In genomic region chr3:195153121-195153520, GRCh38 we compare ENCODE assay signal across 11 cellular contexts.
DNase-seq lines count a peak whose midpoint lies in the region; ATAC-seq and TF ChIP-seq lines count a peak whose summit lies in the region.
"Had no signal": no experiment of that assay in that cellular context is flagged by ENCODE, and none has a peak within 500 bp of the region (broad histone marks: within the 10 kb centered on the region; RNA-seq: fewer than 3 reads in every experiment).

No MANE protein-coding gene starts in this region.

- no peak overlapping the region for H3K14ac ChIP-seq in trophoblast cell (ENCODE audit: low read length)

- no peaks in the 10 kb centered on the region for H3K27me3 ChIP-seq in trophoblast cell (ENCODE audit: insufficient read depth, low read length)

- no peak overlapping the region for H3K27ac ChIP-seq in trophoblast cell (ENCODE audit: low read depth, low read length)

- no peak overlapping the region for H3K23ac ChIP-seq in trophoblast cell (ENCODE audit: low read length)

- no peak overlapping the region for H3K4me3 ChIP-seq in trophoblast cell (ENCODE audit: low read depth, low read length)

- H2BK5ac ChIP-seq in trophoblast cell (ENCODE audit: low read depth, low read length, poor library complexity): no peak overlapping the region

- peak; percentile 62 for DNase-seq in D341Med (ENCODE audit: low spot score)
- DNase-seq in NCI-H2171 treated with DMSO at 0.1 percent for 48 hours (lab: John Stamatoyannopoulos, UW): peak; percentile 87
- DNase-seq in fibroblast of gingiva (ENCODE audit: low read depth): peak; percentile 38
- no peak for DNase-seq in trophoblast cell
- no peak for DNase-seq in NCI-H748 treated with DMSO at 0.1 percent for 48 hours (lab: John Stamatoyannopoulos, UW)
- no peak for DNase-seq in stimulated activated CD4-positive, alpha-beta T cell treated with anti-CD3 and anti-CD28 coated beads, Interleukin-15, amount 100 ng/mL, for 24 hours
- DNase-seq in GM10266 (ENCODE audit: extremely low spot score): no peak
- DNase-seq: RPMI8226; stimulated activated CD4-positive, alpha-beta T cell treated with anti-CD3 and anti-CD28 coated beads, Interleukin-2, amount 100 ng/mL, for 48 hours had no signal

- H3K79me2 ChIP-seq in trophoblast cell (ENCODE audit: control insufficient read depth, insufficient read depth, low read length, poor library complexity): no peaks in the 10 kb centered on the region

- no peak overlapping the region for H2AK5ac ChIP-seq in trophoblast cell (ENCODE audit: low read length)

- H3K18ac ChIP-seq in trophoblast cell (ENCODE audit: low read length): peak overlapping the region; percentile 31

- H3K79me1 ChIP-seq in trophoblast cell (ENCODE audit: low read length): no peaks in the 10 kb centered on the region

- no CpG with 5 or more reads among the region's 7 CpGs for WGBS in trophoblast cell (ENCODE audit: extremely low coverage, insufficient coverage, insufficient read length)

- no peaks in the 10 kb centered on the region for H3K9me3 ChIP-seq in trophoblast cell (ENCODE audit: insufficient read depth, low read depth, low read length)

- H2BK120ac ChIP-seq in trophoblast cell (ENCODE audit: insufficient read depth, low read length, poor library complexity): no peak overlapping the region

- no peak for TF ChIP-seq CTCF in GM10266 (IDR thresholded peaks at IDR 0.05; ENCODE audit: control insufficient read depth, insufficient read depth, low read depth, missing control alignments)

- H3K36me3 ChIP-seq in trophoblast cell (ENCODE audit: control insufficient read depth in 1 of 2, insufficient read depth in 2 of 2, low read length in 2 of 2): no peaks in the 10 kb centered on the region

- H3K4ac ChIP-seq in trophoblast cell (ENCODE audit: low read depth, low read length): peak overlapping the region; percentile 19

- no peak for ATAC-seq in HG03139 (IDR thresholded peaks at IDR 0.05; ENCODE audit: unreplicated experiment)
- ATAC-seq: left colon had no signal

- no peak overlapping the region for H3K9ac ChIP-seq in trophoblast cell (ENCODE audit: low read length)

- peak overlapping the region; percentile 77 for H2BK12ac ChIP-seq in trophoblast cell (ENCODE audit: low read length)

- peaks cover 4 to 8% of the 10 kb centered on the region in 2 experiments for H3K4me1 ChIP-seq in trophoblast cell (ENCODE audit: control insufficient read depth in 1 of 2, insufficient read depth in 2 of 2, low read length in 2 of 2)

- no peak overlapping the region for H3K4me2 ChIP-seq in trophoblast cell (ENCODE audit: low read length)

- H4K8ac ChIP-seq in trophoblast cell (ENCODE audit: low read depth, low read length): no peak overlapping the region

- H4K91ac ChIP-seq in trophoblast cell (ENCODE audit: low read depth, low read length): no peak overlapping the region

- H4K12ac ChIP-seq in trophoblast cell (ENCODE audit: low read depth, low read length): no peak overlapping the region

- H2AFZ ChIP-seq in trophoblast cell (ENCODE audit: insufficient read depth, low read length, poor library complexity): no peak overlapping the region

Comparison
In these comparisons a context has a peak if more than half of its experiments do, and no peak if none do; other contexts are left out.
1. DNase-seq: peak in D341Med (single experiment), NCI-H2171 treated with DMSO at 0.1 percent for 48 hours (single experiment) and fibroblast of gingiva (single experiment); none in trophoblast cell (0 of 2), NCI-H748 treated with DMSO at 0.1 percent for 48 hours (single experiment), stimulated activated CD4-positive, alpha-beta T cell treated with anti-CD3 and anti-CD28 coated beads, Interleukin-15, amount 100 ng/mL, for 24 hours (single experiment) and GM10266 (single experiment).